ENCODE assay signal across 9 cellular contexts in the genomic region with DNA sequence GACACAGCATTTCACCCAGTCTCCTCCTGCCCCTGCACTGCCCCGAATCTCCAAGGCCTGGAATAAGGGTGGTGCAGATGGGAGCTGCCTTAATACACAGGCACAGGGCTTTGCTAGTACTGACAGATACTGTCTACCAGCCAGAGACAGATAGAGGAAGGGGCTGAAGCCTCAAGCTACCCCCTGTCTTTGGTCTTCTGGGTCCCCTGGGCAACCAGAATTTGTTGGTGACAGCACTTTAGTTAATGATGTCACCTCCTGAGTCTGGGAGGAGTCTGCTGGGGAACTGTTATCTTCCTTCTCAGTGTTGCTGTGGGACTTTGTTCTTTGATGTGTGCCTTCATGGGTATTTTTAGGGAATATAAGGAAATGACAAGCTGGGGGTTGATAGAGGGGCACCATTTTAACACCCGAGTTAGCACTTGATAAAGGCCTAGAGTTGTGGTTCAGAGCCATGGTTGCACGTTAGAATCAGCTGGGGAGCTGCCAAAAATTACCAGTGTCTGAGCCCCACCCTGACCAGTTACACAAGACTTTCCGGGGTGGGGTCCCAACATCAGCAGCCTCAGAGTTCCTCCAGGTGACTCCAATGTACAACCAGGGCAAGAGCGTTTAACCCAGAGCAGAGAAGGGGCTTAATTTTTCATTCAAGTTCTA.
A peak's percentile ranks its signal among the peaks of the same experiment; 100 is the strongest.
DNase-seq lines count a peak whose midpoint lies in the region; ATAC-seq, FAIRE-seq and TF ChIP-seq lines count a peak whose summit lies in the region.
"Had no signal": no experiment of that assay in that cellular context is flagged by ENCODE, and none has a peak within 500 bp of the region (broad histone marks: within the 10 kb centered on the region; RNA-seq: fewer than 3 reads in every experiment).

No MANE protein-coding gene starts in this region.

- peaks cover 14% of the 10 kb centered on the region for H3K4me1 ChIP-seq in keratinocyte (ENCODE audit: control insufficient read depth, extremely low read depth, insufficient read depth, low read length)
- H3K4me1 ChIP-seq in vagina = peaks cover 24% of the 10 kb centered on the region
- H3K4me1 ChIP-seq: breast epithelium had no signal

- CTCF ChIA-PET in activated naive CD4-positive, alpha-beta T cell treated with anti-CD3 and anti-CD28 coated beads, Interleukin-2, amount 10 ng/mL, durations not matched to agents 7 days and 5 days (lab: Charles Lee) = interaction anchor here (0.9 to 1.1 kb wide), 2 partner anchors 20 to 27 kb away, joined by 3 read pairs; no protein-coding TSS in a partner anchor

- H3K4me2 ChIP-seq in keratinocyte (ENCODE audit: control insufficient read depth, extremely low read depth, insufficient read depth, low read depth, low read length) = peak overlapping the region; percentile 42

- H3K4me1 Mint-ChIP-seq in activated naive CD4-positive, alpha-beta T cell treated with anti-CD3 and anti-CD28 coated beads, Interleukin-2, amount 10 ng/mL, durations not matched to agents 7 days and 5 days = peaks cover 37% of the 10 kb centered on the region
- peaks cover 62% of the 10 kb centered on the region for H3K4me1 Mint-ChIP-seq in activated T-helper 1 cell treated with anti-CD3 and anti-CD28 coated beads, Interleukin-12 subunit alpha, Interleukin-12 subunit beta, Interleukin-2, Interleukin-4 antibody, amounts not matched to agents 30 ng/mL and 10 ng/mL and 1 ng/mL, durations not matched to agents 14 hours and 24 hours and 36 hours (ENCODE audit: low read depth)

- no peak for TF ChIP-seq POLR2A in vagina (IDR thresholded peaks at IDR 0.05)

- H3K27me3 ChIP-seq in keratinocyte (ENCODE audit: control insufficient read depth, extremely low read depth, insufficient read depth, low read length) (no peaks in the 10 kb centered on the region), vagina (no peaks in the 10 kb centered on the region)
- H3K27me3 ChIP-seq: breast epithelium had no signal

- peaks cover 10% of the 10 kb centered on the region for H3K27me3 Mint-ChIP-seq in activated naive CD4-positive, alpha-beta T cell treated with anti-CD3 and anti-CD28 coated beads, Interleukin-2, amount 10 ng/mL, durations not matched to agents 7 days and 5 days
- H3K27me3 Mint-ChIP-seq in activated T-helper 1 cell treated with anti-CD3 and anti-CD28 coated beads, Interleukin-12 subunit alpha, Interleukin-12 subunit beta, Interleukin-2, Interleukin-4 antibody, amounts not matched to agents 30 ng/mL and 10 ng/mL and 1 ng/mL, durations not matched to agents 14 hours and 24 hours and 36 hours (ENCODE audit: insufficient read depth) = peaks cover 4% of the 10 kb centered on the region

- peak; percentile 42 for DNase-seq in activated naive CD4-positive, alpha-beta T cell treated with anti-CD3 and anti-CD28 coated beads, Interleukin-2, amount 10 ng/mL, durations not matched to agents 7 days and 5 days
- no peak for DNase-seq in activated naive CD4-positive, alpha-beta T cell treated with anti-CD3 and anti-CD28 coated beads, Interleukin-2, amount 50 U/mL, for 16 hours
- peak; percentile 36 for DNase-seq in activated T-helper 1 cell treated with anti-CD3 and anti-CD28 coated beads, Interleukin-12 subunit alpha, Interleukin-12 subunit beta, Interleukin-2, Interleukin-4 antibody, amounts not matched to agents 30 ng/mL and 10 ng/mL and 1 ng/mL, durations not matched to agents 14 hours and 24 hours and 36 hours (ENCODE audit: low spot score)
- no peak for DNase-seq in keratinocyte (ENCODE audit: low read depth, low spot score)
- DNase-seq in vagina (ENCODE audit: extremely low spot score in 2 of 2) = peak; percentile 60 to 74
- no peak for DNase-seq in AML-193 (lab: John Stamatoyannopoulos, UW)
- DNase-seq in NCI-H2171 treated with DMSO at 0.1 percent for 48 hours (lab: John Stamatoyannopoulos, UW) = no peak

- no peaks in the 10 kb centered on the region for H4K20me1 ChIP-seq in keratinocyte (ENCODE audit: control insufficient read depth, extremely low read depth, insufficient read depth, low read length)

- no peak for ATAC-seq in HG03565 (IDR thresholded peaks at IDR 0.05; ENCODE audit: unreplicated experiment)

- no peak overlapping the region for H3K9ac ChIP-seq in keratinocyte (ENCODE audit: control insufficient read depth, extremely low read depth, insufficient read depth, low read length)

- no peaks in the 10 kb centered on the region for H3K36me3 Mint-ChIP-seq in activated naive CD4-positive, alpha-beta T cell treated with anti-CD3 and anti-CD28 coated beads, Interleukin-2, amount 10 ng/mL, durations not matched to agents 7 days and 5 days
- H3K36me3 Mint-ChIP-seq in activated T-helper 1 cell treated with anti-CD3 and anti-CD28 coated beads, Interleukin-12 subunit alpha, Interleukin-12 subunit beta, Interleukin-2, Interleukin-4 antibody, amounts not matched to agents 30 ng/mL and 10 ng/mL and 1 ng/mL, durations not matched to agents 14 hours and 24 hours and 36 hours (ENCODE audit: low read depth) = peaks cover 6% of the 10 kb centered on the region

- H3K9me1 ChIP-seq in keratinocyte (ENCODE audit: control insufficient read depth, extremely low read depth, insufficient read depth, low read length) = no peaks in the 10 kb centered on the region

- TF ChIP-seq CTCF in keratinocyte (optimal IDR thresholded peaks at IDR 0.05 in 1 of 3, IDR thresholded peaks at IDR 0.05 in 1 of 3, conservative IDR thresholded peaks at IDR 0.05 in 1 of 3; ENCODE audit: extremely low read depth in 1 of 3, insufficient read depth in 2 of 3, low read length in 3 of 3) (no peak), vagina (IDR thresholded peaks at IDR 0.05) (no peak)

- intact Hi-C loops in activated T-helper 1 cell treated with anti-CD3 and anti-CD28 coated beads, Interleukin-12 subunit alpha, Interleukin-12 subunit beta, Interleukin-2, Interleukin-4 antibody, amounts not matched to agents 30 ng/mL and 10 ng/mL and 1 ng/mL, durations not matched to agents 14 hours and 24 hours and 36 hours (cut with micrococcal nuclease) = loop anchor here (10.0 kb wide), 1 partner anchor 1001 kb away; the partner anchor contains the start of gene ACAA2
- intact Hi-C loops in vagina (cut with DNase I) = no loop called here

- no peaks in the 10 kb centered on the region for H3K79me2 ChIP-seq in keratinocyte (ENCODE audit: control insufficient read depth, insufficient read depth, low read length)

- peak overlapping the region; percentile 84 for H3K27ac Mint-ChIP-seq in activated naive CD4-positive, alpha-beta T cell treated with anti-CD3 and anti-CD28 coated beads, Interleukin-2, amount 10 ng/mL, durations not matched to agents 7 days and 5 days
- H3K27ac Mint-ChIP-seq in activated T-helper 1 cell treated with anti-CD3 and anti-CD28 coated beads, Interleukin-12 subunit alpha, Interleukin-12 subunit beta, Interleukin-2, Interleukin-4 antibody, amounts not matched to agents 30 ng/mL and 10 ng/mL and 1 ng/mL, durations not matched to agents 14 hours and 24 hours and 36 hours = peak overlapping the region; percentile 90

- peak; percentile 23 for FAIRE-seq in keratinocyte (lab: Jason Lieb, UNC)

- no peak overlapping the region for H2AFZ ChIP-seq in keratinocyte (ENCODE audit: control insufficient read depth, low read length)

- H3K9me3 Mint-ChIP-seq in activated naive CD4-positive, alpha-beta T cell treated with anti-CD3 and anti-CD28 coated beads, Interleukin-2, amount 10 ng/mL, durations not matched to agents 7 days and 5 days = no peaks in the 10 kb centered on the region
- H3K9me3 Mint-ChIP-seq in activated T-helper 1 cell treated with anti-CD3 and anti-CD28 coated beads, Interleukin-12 subunit alpha, Interleukin-12 subunit beta, Interleukin-2, Interleukin-4 antibody, amounts not matched to agents 30 ng/mL and 10 ng/mL and 1 ng/mL, durations not matched to agents 14 hours and 24 hours and 36 hours = no peaks in the 10 kb centered on the region

- H3K4me3 Mint-ChIP-seq in activated naive CD4-positive, alpha-beta T cell treated with anti-CD3 and anti-CD28 coated beads, Interleukin-2, amount 10 ng/mL, durations not matched to agents 7 days and 5 days = no peak overlapping the region
- H3K4me3 Mint-ChIP-seq in activated T-helper 1 cell treated with anti-CD3 and anti-CD28 coated beads, Interleukin-12 subunit alpha, Interleukin-12 subunit beta, Interleukin-2, Interleukin-4 antibody, amounts not matched to agents 30 ng/mL and 10 ng/mL and 1 ng/mL, durations not matched to agents 14 hours and 24 hours and 36 hours = peak overlapping the region; percentile 40

- H3K36me3 ChIP-seq in keratinocyte (ENCODE audit: control insufficient read depth in 2 of 2, extremely low read depth in 1 of 2, insufficient read depth in 2 of 2, low read length in 2 of 2) = peaks cover 5% of the 10 kb centered on the region in 2 experiments
- peaks cover 0 to 11% of the 10 kb centered on the region in 2 donors for H3K36me3 ChIP-seq in vagina
- H3K36me3 ChIP-seq: breast epithelium had no signal

- no peaks in the 10 kb centered on the region for H3K9me3 ChIP-seq in keratinocyte (ENCODE audit: control insufficient read depth, low read depth, low read length)
- no peaks in the 10 kb centered on the region for H3K9me3 ChIP-seq in vagina
- H3K9me3 ChIP-seq: breast epithelium had no signal

- dilution Hi-C loops in keratinocyte (cut with MboI; ENCODE audit: extremely low pct_ligation_motif_present, low sequenced_read_pairs) = no loop called here

- H3K27ac ChIP-seq in keratinocyte (ENCODE audit: control insufficient read depth, insufficient read depth, low read length) (no peak overlapping the region), vagina (no peak overlapping the region)
- H3K27ac ChIP-seq: breast epithelium had no signal

- H3K4me3 ChIP-seq in keratinocyte (ENCODE audit: control insufficient read depth in 2 of 3, extremely low read depth in 1 of 3, insufficient read depth in 2 of 3, low read depth in 1 of 3, low read length in 3 of 3) = no peak overlapping the region
- H3K4me3 ChIP-seq in vagina = no peak overlapping the region
- H3K4me3 ChIP-seq: breast epithelium had no signal

Comparison
In these comparisons a context has a peak if more than half of its experiments do, and no peak if none do; other contexts are left out.
1. DNase-seq: peak in activated naive CD4-positive, alpha-beta T cell treated with anti-CD3 and anti-CD28 coated beads, Interleukin-2, amount 10 ng/mL, durations not matched to agents 7 days and 5 days (single experiment), activated T-helper 1 cell treated with anti-CD3 and anti-CD28 coated beads, Interleukin-12 subunit alpha, Interleukin-12 subunit beta, Interleukin-2, Interleukin-4 antibody, amounts not matched to agents 30 ng/mL and 10 ng/mL and 1 ng/mL, durations not matched to agents 14 hours and 24 hours and 36 hours (single experiment) and vagina (2 of 2); none in activated naive CD4-positive, alpha-beta T cell treated with anti-CD3 and anti-CD28 coated beads, Interleukin-2, amount 50 U/mL, for 16 hours (single experiment), keratinocyte (single experiment), AML-193 (0 of 2) and NCI-H2171 treated with DMSO at 0.1 percent for 48 hours (single experiment).